ENCODE assay signal across 9 cellular contexts in genomic region chr12:69161835-69162234, GRCh38.
DNase-seq lines count a peak whose midpoint lies in the region; ATAC-seq and TF ChIP-seq lines count a peak whose summit lies in the region.
"Had no signal": no experiment of that assay in that cellular context is flagged by ENCODE, and none has a peak within 500 bp of the region (broad histone marks: within the 10 kb centered on the region; RNA-seq: fewer than 3 reads in every experiment).

No MANE protein-coding gene starts in this region.

- no peak for TF ChIP-seq CTCF in DND-41 (IDR thresholded peaks at IDR 0.05; ENCODE audit: borderline replicate concordance, extremely low read depth, low read length, poor library complexity, severe bottlenecking)
- TF ChIP-seq CTCF in GM20000 (IDR thresholded peaks at IDR 0.05; ENCODE audit: extremely low read depth, missing control alignments): no peak
- no peak for TF ChIP-seq CTCF in vagina (IDR thresholded peaks at IDR 0.05)

- H3K9ac ChIP-seq in DND-41 (ENCODE audit: low read depth, low read length): no peak overlapping the region
- H3K9ac ChIP-seq in adipocyte (ENCODE audit: low read length): no peak overlapping the region

- TF ChIP-seq POLR2A in vagina (IDR thresholded peaks at IDR 0.05): no peak

- no peaks in the 10 kb centered on the region for H3K9me3 ChIP-seq in DND-41 (ENCODE audit: insufficient read depth, low read length, severe bottlenecking)
- H3K9me3 ChIP-seq in adipocyte (ENCODE audit: control insufficient read depth, low read length): no peaks in the 10 kb centered on the region
- H3K9me3 ChIP-seq in vagina: no peaks in the 10 kb centered on the region
- H3K9me3 ChIP-seq: neutrophil had no signal

- H3K27me3 ChIP-seq in DND-41 (ENCODE audit: insufficient read depth, low read length, poor library complexity) (no peaks in the 10 kb centered on the region), adipocyte (replicated peaks; ENCODE audit: control insufficient read depth, insufficient read depth, low read length) (no peaks in the 10 kb centered on the region), vagina (no peaks in the 10 kb centered on the region)
- H3K27me3 ChIP-seq: neutrophil had no signal

- H3K36me3 ChIP-seq in DND-41 (ENCODE audit: insufficient read depth, low read length) (no peaks in the 10 kb centered on the region), adipocyte (ENCODE audit: control insufficient read depth, insufficient read depth, low read length, severe bottlenecking) (no peaks in the 10 kb centered on the region), vagina (no peaks in the 10 kb centered on the region)
- H3K36me3 ChIP-seq: neutrophil had no signal

- H3K4me1 ChIP-seq in DND-41 (ENCODE audit: insufficient read depth, low read length) (peaks cover 6% of the 10 kb centered on the region), adipocyte (ENCODE audit: control insufficient read depth, insufficient read depth, low read length) (no peaks in the 10 kb centered on the region), vagina (peaks cover 3% of the 10 kb centered on the region)

- H3K4me2 ChIP-seq in DND-41 (ENCODE audit: insufficient read depth, low read length): no peak overlapping the region

- no peaks in the 10 kb centered on the region for H4K20me1 ChIP-seq in DND-41 (ENCODE audit: insufficient read depth, low read length)

- H3K27ac ChIP-seq in DND-41 (ENCODE audit: low read length): no peak overlapping the region
- H3K27ac ChIP-seq in vagina: no peak overlapping the region
- H3K27ac ChIP-seq: neutrophil had no signal

- H2AFZ ChIP-seq in DND-41 (ENCODE audit: low read depth, low read length): no peak overlapping the region

- intact Hi-C loops in vagina (cut with DNase I): no loop called here

- no peak overlapping the region for H3K4me3 ChIP-seq in DND-41 (ENCODE audit: low read depth in 1 of 2, low read length in 2 of 2)
- H3K4me3 ChIP-seq in adipocyte (ENCODE audit: low read length): no peak overlapping the region
- no peak overlapping the region for H3K4me3 ChIP-seq in vagina

- ATAC-seq in DND-41 (ENCODE audit: insufficient read depth, low read depth): no peak

- H3K79me2 ChIP-seq in DND-41 (ENCODE audit: insufficient read depth, low read length): no peaks in the 10 kb centered on the region

- peak; percentile 5 for DNase-seq in DND-41
- peak; percentile 66 for DNase-seq in GM20000 (ENCODE audit: low spot score)
- DNase-seq in NCI-H1105 (lab: John Stamatoyannopoulos, UW): peak; percentile 82
- peak; percentile 38 for DNase-seq in adipocyte (ENCODE audit: low read depth)
- no peak for DNase-seq in NCI-H1694 treated with DMSO at 0.1 percent for 48 hours (lab: John Stamatoyannopoulos, UW)
- no peak for DNase-seq in 8988T
- DNase-seq in vagina (ENCODE audit: extremely low spot score in 2 of 2): no peak
- no peak for DNase-seq in NCI-H187 treated with DMSO at 0.1 percent for 48 hours (lab: John Stamatoyannopoulos, UW)

Comparison
In these comparisons a context has a peak if more than half of its experiments do, and no peak if none do; other contexts are left out.
1. DNase-seq: peak in DND-41 (single experiment), GM20000 (single experiment), NCI-H1105 (single experiment) and adipocyte (single experiment); none in NCI-H1694 treated with DMSO at 0.1 percent for 48 hours (single experiment), 8988T (single experiment), vagina (0 of 2) and NCI-H187 treated with DMSO at 0.1 percent for 48 hours (single experiment).